Comparison of ENCODE assay signal across 20 cellular contexts in the genomic region with DNA sequence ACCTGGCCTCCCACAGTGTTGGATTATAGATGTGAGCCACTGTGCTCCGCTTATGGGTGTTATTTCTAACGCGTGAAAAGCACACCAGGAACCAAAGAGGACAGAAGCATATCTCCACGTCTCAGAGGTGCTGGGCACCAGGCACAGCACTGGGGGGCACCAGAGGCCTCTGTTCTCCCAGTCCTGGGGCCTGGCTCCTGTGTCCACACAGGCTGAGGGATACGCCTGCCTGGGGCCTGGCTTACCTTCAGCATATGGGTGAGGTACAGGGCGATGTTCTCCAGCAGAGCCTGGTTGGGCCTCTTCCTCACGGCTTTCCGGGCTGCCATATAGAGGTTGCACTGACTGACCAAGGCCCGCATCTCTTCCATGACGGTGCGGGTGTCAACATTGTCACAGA. TPM values are rescaled to one million over a fixed set of nuclear protein-coding genes. Genes with fewer than 3 reads are reported as not detected.
DNase-seq lines count a peak whose midpoint lies in the region; ATAC-seq and TF ChIP-seq lines count a peak whose summit lies in the region.
"Had no signal": no experiment of that assay in that cellular context is flagged by ENCODE, and none has a peak within 500 bp of the region (broad histone marks: within the 10 kb centered on the region; RNA-seq: fewer than 3 reads in every experiment).

No MANE protein-coding gene starts in this region.

- no peak for TF ChIP-seq POLR2A in GM18505 (IDR thresholded peaks at IDR 0.05; ENCODE audit: borderline replicate concordance, extremely low read depth, insufficient read depth, insufficient read length)

- peak overlapping the region; percentile 59 to 87 (median 68) for H3K27ac Mint-ChIP-seq in CD4-positive, alpha-beta memory T cell

- H3K9me3 ChIP-seq in CD4-positive, alpha-beta memory T cell (ENCODE audit: control insufficient read depth in 1 of 2, low read length in 2 of 2) = no peaks in the 10 kb centered on the region
- H3K9me3 ChIP-seq: lower lobe of right lung, tibial artery had no signal

- ATAC-seq in SK-N-SH treated with all-trans-retinoic acid at 6 μM for 48 hours (peak; percentile 23; the same call in 1 of the 3 replicates), HG03432 (IDR thresholded peaks at IDR 0.05; ENCODE audit: unreplicated experiment) (no peak), HG02852 (IDR thresholded peaks at IDR 0.05; ENCODE audit: unreplicated experiment) (no peak), GM18505 (IDR thresholded peaks at IDR 0.05; ENCODE audit: unreplicated experiment) (no peak)
- ATAC-seq: HepG2; lower lobe of right lung; stimulated activated naive CD8-positive, alpha-beta T cell treated with anti-CD3 and anti-CD28 coated beads, Interleukin-15, Interleukin-2, amounts not matched to agents 100 U/mL and 50 U/mL, for 24 hours had no signal

- TF ChIP-seq CTCF in choroid plexus epithelial cell (conservative IDR thresholded peaks at IDR 0.05; ENCODE audit: low read depth, low read length) = peak; percentile 17

- CTCF ChIA-PET in CD4-positive, alpha-beta memory T cell (lab: Charles Lee; ENCODE audit: partially characterized antibody) = interaction anchor here (1.4 kb wide), 1 partner anchor 21 kb away, joined by 4 read pairs; no protein-coding TSS in a partner anchor

- H3K4me3 Mint-ChIP-seq in CD4-positive, alpha-beta memory T cell = peak overlapping the region in 2 of 8 donors; percentile 26 to 61

- no peaks in the 10 kb centered on the region for H3K27me3 Mint-ChIP-seq in CD4-positive, alpha-beta memory T cell

- H3K4me1 Mint-ChIP-seq in CD4-positive, alpha-beta memory T cell = peaks cover 20 to 68% (median 35%) of the 10 kb centered on the region in 4 donors

- H3K36me3 ChIP-seq in CD4-positive, alpha-beta memory T cell (ENCODE audit: insufficient read depth, low read length) = peaks cover 43% of the 10 kb centered on the region

- peaks cover 47% of the 10 kb centered on the region for H3K4me1 ChIP-seq in CD4-positive, alpha-beta memory T cell (ENCODE audit: insufficient read depth, low read length)
- H3K4me1 ChIP-seq: lower lobe of right lung had no signal

- POLR2A ChIA-PET in CD4-positive, alpha-beta memory T cell (lab: Charles Lee; ENCODE audit: partially characterized antibody) = interaction anchor here (6.9 kb wide), 1 partner anchor 27 kb away, joined by 178 read pairs; a partner anchor contains a TSS

- DNase-seq in 8988T (peak; percentile 54), choroid plexus epithelial cell (ENCODE audit: low read depth) (no peak)
- no peak for DNase-seq in CD4-positive, alpha-beta memory T cell
- DNase-seq: activated CD4-positive, alpha-beta T cell treated with anti-CD3 and anti-CD28 coated beads, Interleukin-2, amount 50 U/mL, for 4 hours; COR-L47; dermis blood vessel endothelial cell; lower lobe of right lung; NCI-H1417 treated with DMSO at 0.1 percent for 48 hours; NCI-H510A treated with DMSO at 0.1 percent for 48 hours; nucleus accumbens; stimulated activated CD4-positive, alpha-beta T cell treated with anti-CD3 and anti-CD28 coated beads, Interleukin-4, amount 100 ng/mL, for 1 hour; stimulated activated naive CD8-positive, alpha-beta T cell treated with anti-CD3 and anti-CD28 coated beads, Interleukin-15, Interleukin-2, amounts not matched to agents 100 U/mL and 50 U/mL, for 24 hours; tibial artery; WERI-Rb-1 had no signal

- H3K27me3 ChIP-seq in CD4-positive, alpha-beta memory T cell (ENCODE audit: insufficient read depth, low read length) = no peaks in the 10 kb centered on the region
- H3K27me3 ChIP-seq: hepatocyte, tibial artery had no signal

- H3K36me3 Mint-ChIP-seq in CD4-positive, alpha-beta memory T cell = peaks cover 18 to 59% of the 10 kb centered on the region in 2 donors

- intact Hi-C loops in CD4-positive, alpha-beta memory T cell (cut with micrococcal nuclease) = no loop called here

- no peaks in the 10 kb centered on the region for H3K9me3 Mint-ChIP-seq in CD4-positive, alpha-beta memory T cell

- H3K27ac ChIP-seq in CD4-positive, alpha-beta memory T cell (ENCODE audit: low read depth, low read length) = no peak overlapping the region
- H3K27ac ChIP-seq: hepatocyte, lower lobe of right lung, tibial artery, WERI-Rb-1 had no signal

- H3K4me3 ChIP-seq in CD4-positive, alpha-beta memory T cell (ENCODE audit: low read length in 2 of 2) = no peak overlapping the region
- no peak overlapping the region for H3K4me3 ChIP-seq in choroid plexus epithelial cell (ENCODE audit: low read depth, low read length)
- H3K4me3 ChIP-seq: hepatocyte, lower lobe of right lung, tibial artery had no signal

TF ChIP-seq in SK-N-SH treated with all-trans-retinoic acid at 6 μM for 48 hours, 23 proteins besides CTCF, POLR2A, EP300 and RAD21:
- TF ChIP-seq BACH2 (CRISPR knock-in tag; IDR thresholded peaks at IDR 0.05; ENCODE audit: borderline replicate concordance) (no peak), ZNF8 (CRISPR knock-in tag; IDR thresholded peaks at IDR 0.05) (no peak), OSR1 (CRISPR knock-in tag; IDR thresholded peaks at IDR 0.05) (no peak), ZFP3 (CRISPR knock-in tag; IDR thresholded peaks at IDR 0.05) (no peak), ZNF70 (CRISPR knock-in tag; IDR thresholded peaks at IDR 0.05) (no peak)
- TF ChIP-seq, protein P1, sequence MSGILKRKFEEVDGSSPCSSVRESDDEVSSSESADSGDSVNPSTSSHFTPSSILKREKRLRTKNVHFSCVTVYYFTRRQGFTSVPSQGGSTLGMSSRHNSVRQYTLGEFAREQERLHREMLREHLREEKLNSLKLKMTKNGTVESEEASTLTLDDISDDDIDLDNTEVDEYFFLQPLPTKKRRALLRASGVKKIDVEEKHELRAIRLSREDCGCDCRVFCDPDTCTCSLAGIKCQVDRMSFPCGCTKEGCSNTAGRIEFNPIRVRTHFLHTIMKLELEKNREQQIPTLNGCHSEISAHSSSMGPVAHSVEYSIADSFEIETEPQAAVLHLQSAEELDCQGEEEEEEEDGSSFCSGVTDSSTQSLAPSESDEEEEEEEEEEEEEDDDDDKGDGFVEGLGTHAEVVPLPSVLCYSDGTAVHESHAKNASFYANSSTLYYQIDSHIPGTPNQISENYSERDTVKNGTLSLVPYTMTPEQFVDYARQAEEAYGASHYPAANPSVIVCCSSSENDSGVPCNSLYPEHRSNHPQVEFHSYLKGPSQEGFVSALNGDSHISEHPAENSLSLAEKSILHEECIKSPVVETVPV (CRISPR knock-in tag; IDR thresholded peaks at IDR 0.05) = no peak
- TF ChIP-seq, protein P2, sequence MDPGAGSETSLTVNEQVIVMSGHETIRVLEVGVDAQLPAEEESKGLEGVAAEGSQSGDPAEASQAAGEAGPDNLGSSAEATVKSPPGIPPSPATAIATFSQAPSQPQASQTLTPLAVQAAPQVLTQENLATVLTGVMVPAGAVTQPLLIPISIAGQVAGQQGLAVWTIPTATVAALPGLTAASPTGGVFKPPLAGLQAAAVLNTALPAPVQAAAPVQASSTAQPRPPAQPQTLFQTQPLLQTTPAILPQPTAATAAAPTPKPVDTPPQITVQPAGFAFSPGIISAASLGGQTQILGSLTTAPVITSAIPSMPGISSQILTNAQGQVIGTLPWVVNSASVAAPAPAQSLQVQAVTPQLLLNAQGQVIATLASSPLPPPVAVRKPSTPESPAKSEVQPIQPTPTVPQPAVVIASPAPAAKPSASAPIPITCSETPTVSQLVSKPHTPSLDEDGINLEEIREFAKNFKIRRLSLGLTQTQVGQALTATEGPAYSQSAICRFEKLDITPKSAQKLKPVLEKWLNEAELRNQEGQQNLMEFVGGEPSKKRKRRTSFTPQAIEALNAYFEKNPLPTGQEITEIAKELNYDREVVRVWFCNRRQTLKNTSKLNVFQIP (CRISPR knock-in tag; IDR thresholded peaks at IDR 0.05; ENCODE audit: borderline replicate concordance, low read depth) = no peak

RNA-seq across cellular contexts. Expression of a gene that starts 24.7 kb away (rescaled TPM):
- 100 to 1,000 TPM; 299 to 303 TPM for total RNA-seq in CD4-positive, alpha-beta memory T cell
- 100 to 1,000 TPM; 153 to 160 TPM for polyA plus RNA-seq in CD4-positive, alpha-beta memory T cell

RNA-seq across cellular contexts. Expression of a gene that starts 40.4 kb away (rescaled TPM):
- 10 to 100 TPM; 71.0 to 80.3 TPM for total RNA-seq in CD4-positive, alpha-beta memory T cell
- 10 to 100 TPM; 37.1 to 43.1 TPM for polyA plus RNA-seq in CD4-positive, alpha-beta memory T cell
